Comparison of ENCODE assay signal across 9 cellular contexts in genomic region chr11:441418-442274, GRCh38. TPM values are rescaled to one million over a fixed set of nuclear protein-coding genes. Genes with fewer than 3 reads are reported as not detected.
A peak's percentile ranks its signal among the peaks of the same experiment; 100 is the strongest.
DNase-seq lines count a peak whose midpoint lies in the region; ATAC-seq, FAIRE-seq and TF ChIP-seq lines count a peak whose summit lies in the region.
"Had no signal": no experiment of that assay in that cellular context is flagged by ENCODE, and none has a peak within 500 bp of the region (broad histone marks: within the 10 kb centered on the region; RNA-seq: fewer than 3 reads in every experiment).

Gene ANO9, minus strand, starts transcription at chr11:442011. Its CDS starts 85 bp downstream, at chr11:441926.

- peak within 1 kb of the TSS in 1 of 2 donors; percentile 69 for H3K27ac Mint-ChIP-seq in T-cell

- H3K4me3 Mint-ChIP-seq in T-cell: peak within 1 kb of the TSS; percentile 65 to 77 (median 72)

- H3K4me1 ChIP-seq in breast epithelium (no peaks in the 10 kb centered on the region), pancreas (peaks cover 0 to 7% (median 0%) of the 10 kb centered on the region in 3 donors)

- FAIRE-seq in GM18507 (lab: Jason Lieb, UNC): peak; percentile 80
- no peak for FAIRE-seq in pancreas (lab: Jason Lieb, UNC)

- H3K9me3 ChIP-seq in breast epithelium (no peaks in the 10 kb centered on the region), pancreas (no peaks in the 10 kb centered on the region)

- WGBS in pancreas, 2 donors: 9 to 10% methylated on average over 25 to 35 of the region's 35 CpGs

- H3K36me3 ChIP-seq in breast epithelium (no peaks in the 10 kb centered on the region), pancreas (no peaks in the 10 kb centered on the region)

- H3K36me3 Mint-ChIP-seq in T-cell: no peaks in the 10 kb centered on the region

- ATAC-seq in HG03460 (IDR thresholded peaks at IDR 0.05; ENCODE audit: unreplicated experiment) (peak; percentile 78), T-cell (replicated peaks in 1 of 4) (peak; percentile 87 to 95 (median 94)), pancreas (peak; percentile 85 to 93 (median 90)), HG03442 (IDR thresholded peaks at IDR 0.05; ENCODE audit: unreplicated experiment) (no peak)

- CTCF ChIA-PET in T-cell (lab: Charles Lee): no interaction called here

- intact Hi-C loops in breast epithelium (cut with DNase I; ENCODE audit: low total_unique reads) (no loop called here), pancreas (cut with DNase I) (no loop called here)

- no peak for TF ChIP-seq POLR2A in breast epithelium (IDR thresholded peaks at IDR 0.05)

- H3K27ac ChIP-seq in breast epithelium (no peak within 1 kb of the TSS), pancreas (no peak within 1 kb of the TSS)

- H3K27me3 ChIP-seq in breast epithelium: peaks cover 0 to 4% of the 10 kb centered on the region in 2 donors
- H3K27me3 ChIP-seq in pancreas: no peaks in the 10 kb centered on the region

- POLR2A ChIA-PET in T-cell (lab: Charles Lee): no interaction called here

- no peak for TF ChIP-seq CTCF in breast epithelium (IDR thresholded peaks at IDR 0.05)
- no peak for TF ChIP-seq CTCF in pancreas (IDR thresholded peaks at IDR 0.05)

- H3K27me3 Mint-ChIP-seq in T-cell: no peaks in the 10 kb centered on the region

- peaks cover 12 to 34% (median 30%) of the 10 kb centered on the region in 3 donors for H3K4me1 Mint-ChIP-seq in T-cell

- H3K4me3 ChIP-seq in breast epithelium (peak within 1 kb of the TSS in 2 of 3 donors; percentile 51 to 69), pancreas (peak within 1 kb of the TSS; percentile 23 to 61 (median 42))

- H3K9me3 Mint-ChIP-seq in T-cell: no peaks in the 10 kb centered on the region

- DNase-seq in GM18507 (ENCODE audit: extremely low spot score, insufficient read length, low read depth): peak; percentile 78
- peak; percentile 18 to 68 (median 50) for DNase-seq in T-cell
- DNase-seq in breast epithelium (ENCODE audit: low spot score in 2 of 2): peak; percentile 50 to 74
- DNase-seq in pancreas: peak; percentile 71 to 93 (median 80)
- no peak for DNase-seq in globus pallidus (ENCODE audit: low spot score)
- DNase-seq in GM03348 (ENCODE audit: low spot score): no peak

RNA-seq across cellular contexts. Expression of gene ANO9, which starts in this region (rescaled TPM):
- 100 to 1,000 TPM; 103 to 128 (median 120) TPM for total RNA-seq in T-cell
- 10 to 100 TPM in 1 of 3 donors, 1 to 10 TPM in 1, under 1 TPM in 1; 0.32 to 14.2 (median 9.8) TPM for total RNA-seq in breast epithelium
- total RNA-seq in pancreas: 10 to 100 TPM in 4 of 6 donors, 1 to 10 TPM in 2; 6.2 to 32.1 (median 12.5) TPM
- polyA plus RNA-seq in pancreas: 10 to 100 TPM; 46.2 to 68.7 TPM
- total RNA-seq: RPMI7951 had no signal

Comparison
In these comparisons a context has a peak if more than half of its experiments do, and no peak if none do; other contexts are left out.
1. DNase-seq: peak in GM18507 (single experiment), T-cell (34 of 34), breast epithelium (2 of 2) and pancreas (6 of 6); none in globus pallidus (single experiment) and GM03348 (single experiment).